ENCODE assay signal across 1 cellular context in the genomic region with DNA sequence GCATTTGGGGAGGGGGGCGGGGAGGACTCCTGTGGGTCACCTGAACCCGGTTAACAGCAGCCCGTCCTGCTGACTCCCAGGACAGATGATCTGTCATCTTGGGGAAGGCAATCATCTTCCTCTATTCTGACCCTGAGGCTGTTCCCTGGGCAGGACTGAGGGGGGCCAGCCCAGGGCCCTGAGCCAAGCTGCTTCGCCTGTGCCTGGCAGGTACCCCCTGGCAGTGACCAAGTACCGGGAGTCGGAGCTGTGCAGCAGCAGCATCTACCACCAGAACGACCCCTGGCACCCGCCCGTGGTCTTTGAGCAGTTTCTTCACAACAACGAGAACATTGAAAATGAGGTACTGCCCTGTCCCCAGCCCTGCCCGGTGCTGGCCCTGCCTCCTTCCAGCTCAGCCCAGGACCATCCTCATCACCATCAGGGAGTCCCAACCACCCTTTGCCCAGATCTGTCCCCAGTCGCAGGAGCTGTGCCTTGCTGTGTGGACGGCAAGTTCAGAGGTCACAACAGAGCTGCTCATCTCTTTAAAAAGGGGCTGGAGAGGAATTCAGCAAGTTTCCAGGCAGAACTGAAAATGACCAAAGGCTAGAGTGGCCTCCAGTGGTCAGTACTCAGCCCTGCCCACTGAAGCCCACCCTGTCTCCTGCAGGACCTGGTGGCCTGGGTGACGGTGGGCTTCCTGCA.
TF ChIP-seq lines count a peak whose summit lies in the region.

No MANE protein-coding gene starts in this region.

TF ChIP-seq in HepG2, 621 proteins besides CTCF, POLR2A, EP300 and RAD21:
- TF ChIP-seq, protein P1, sequence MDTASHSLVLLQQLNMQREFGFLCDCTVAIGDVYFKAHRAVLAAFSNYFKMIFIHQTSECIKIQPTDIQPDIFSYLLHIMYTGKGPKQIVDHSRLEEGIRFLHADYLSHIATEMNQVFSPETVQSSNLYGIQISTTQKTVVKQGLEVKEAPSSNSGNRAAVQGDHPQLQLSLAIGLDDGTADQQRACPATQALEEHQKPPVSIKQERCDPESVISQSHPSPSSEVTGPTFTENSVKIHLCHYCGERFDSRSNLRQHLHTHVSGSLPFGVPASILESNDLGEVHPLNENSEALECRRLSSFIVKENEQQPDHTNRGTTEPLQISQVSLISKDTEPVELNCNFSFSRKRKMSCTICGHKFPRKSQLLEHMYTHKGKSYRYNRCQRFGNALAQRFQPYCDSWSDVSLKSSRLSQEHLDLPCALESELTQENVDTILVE (CRISPR knock-in tag; IDR thresholded peaks at IDR 0.05) = no peak
- no peak for TF ChIP-seq HDAC1 (CRISPR knock-in tag; IDR thresholded peaks at IDR 0.05)
- TF ChIP-seq, protein P2, sequence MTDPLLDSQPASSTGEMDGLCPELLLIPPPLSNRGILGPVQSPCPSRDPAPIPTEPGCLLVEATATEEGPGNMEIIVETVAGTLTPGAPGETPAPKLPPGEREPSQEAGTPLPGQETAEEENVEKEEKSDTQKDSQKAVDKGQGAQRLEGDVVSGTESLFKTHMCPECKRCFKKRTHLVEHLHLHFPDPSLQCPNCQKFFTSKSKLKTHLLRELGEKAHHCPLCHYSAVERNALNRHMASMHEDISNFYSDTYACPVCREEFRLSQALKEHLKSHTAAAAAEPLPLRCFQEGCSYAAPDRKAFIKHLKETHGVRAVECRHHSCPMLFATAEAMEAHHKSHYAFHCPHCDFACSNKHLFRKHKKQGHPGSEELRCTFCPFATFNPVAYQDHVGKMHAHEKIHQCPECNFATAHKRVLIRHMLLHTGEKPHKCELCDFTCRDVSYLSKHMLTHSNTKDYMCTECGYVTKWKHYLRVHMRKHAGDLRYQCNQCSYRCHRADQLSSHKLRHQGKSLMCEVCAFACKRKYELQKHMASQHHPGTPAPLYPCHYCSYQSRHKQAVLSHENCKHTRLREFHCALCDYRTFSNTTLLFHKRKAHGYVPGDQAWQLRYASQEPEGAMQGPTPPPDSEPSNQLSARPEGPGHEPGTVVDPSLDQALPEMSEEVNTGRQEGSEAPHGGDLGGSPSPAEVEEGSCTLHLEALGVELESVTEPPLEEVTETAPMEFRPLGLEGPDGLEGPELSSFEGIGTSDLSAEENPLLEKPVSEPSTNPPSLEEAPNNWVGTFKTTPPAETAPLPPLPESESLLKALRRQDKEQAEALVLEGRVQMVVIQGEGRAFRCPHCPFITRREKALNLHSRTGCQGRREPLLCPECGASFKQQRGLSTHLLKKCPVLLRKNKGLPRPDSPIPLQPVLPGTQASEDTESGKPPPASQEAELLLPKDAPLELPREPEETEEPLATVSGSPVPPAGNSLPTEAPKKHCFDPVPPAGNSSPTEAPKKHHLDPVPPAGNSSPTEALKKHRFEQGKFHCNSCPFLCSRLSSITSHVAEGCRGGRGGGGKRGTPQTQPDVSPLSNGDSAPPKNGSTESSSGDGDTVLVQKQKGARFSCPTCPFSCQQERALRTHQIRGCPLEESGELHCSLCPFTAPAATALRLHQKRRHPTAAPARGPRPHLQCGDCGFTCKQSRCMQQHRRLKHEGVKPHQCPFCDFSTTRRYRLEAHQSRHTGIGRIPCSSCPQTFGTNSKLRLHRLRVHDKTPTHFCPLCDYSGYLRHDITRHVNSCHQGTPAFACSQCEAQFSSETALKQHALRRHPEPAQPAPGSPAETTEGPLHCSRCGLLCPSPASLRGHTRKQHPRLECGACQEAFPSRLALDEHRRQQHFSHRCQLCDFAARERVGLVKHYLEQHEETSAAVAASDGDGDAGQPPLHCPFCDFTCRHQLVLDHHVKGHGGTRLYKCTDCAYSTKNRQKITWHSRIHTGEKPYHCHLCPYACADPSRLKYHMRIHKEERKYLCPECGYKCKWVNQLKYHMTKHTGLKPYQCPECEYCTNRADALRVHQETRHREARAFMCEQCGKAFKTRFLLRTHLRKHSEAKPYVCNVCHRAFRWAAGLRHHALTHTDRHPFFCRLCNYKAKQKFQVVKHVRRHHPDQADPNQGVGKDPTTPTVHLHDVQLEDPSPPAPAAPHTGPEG (CRISPR knock-in tag; IDR thresholded peaks at IDR 0.05) = no peak
- TF ChIP-seq MED13 (CRISPR knock-in tag; IDR thresholded peaks at IDR 0.05) = no peak
- TF ChIP-seq, protein P3, sequence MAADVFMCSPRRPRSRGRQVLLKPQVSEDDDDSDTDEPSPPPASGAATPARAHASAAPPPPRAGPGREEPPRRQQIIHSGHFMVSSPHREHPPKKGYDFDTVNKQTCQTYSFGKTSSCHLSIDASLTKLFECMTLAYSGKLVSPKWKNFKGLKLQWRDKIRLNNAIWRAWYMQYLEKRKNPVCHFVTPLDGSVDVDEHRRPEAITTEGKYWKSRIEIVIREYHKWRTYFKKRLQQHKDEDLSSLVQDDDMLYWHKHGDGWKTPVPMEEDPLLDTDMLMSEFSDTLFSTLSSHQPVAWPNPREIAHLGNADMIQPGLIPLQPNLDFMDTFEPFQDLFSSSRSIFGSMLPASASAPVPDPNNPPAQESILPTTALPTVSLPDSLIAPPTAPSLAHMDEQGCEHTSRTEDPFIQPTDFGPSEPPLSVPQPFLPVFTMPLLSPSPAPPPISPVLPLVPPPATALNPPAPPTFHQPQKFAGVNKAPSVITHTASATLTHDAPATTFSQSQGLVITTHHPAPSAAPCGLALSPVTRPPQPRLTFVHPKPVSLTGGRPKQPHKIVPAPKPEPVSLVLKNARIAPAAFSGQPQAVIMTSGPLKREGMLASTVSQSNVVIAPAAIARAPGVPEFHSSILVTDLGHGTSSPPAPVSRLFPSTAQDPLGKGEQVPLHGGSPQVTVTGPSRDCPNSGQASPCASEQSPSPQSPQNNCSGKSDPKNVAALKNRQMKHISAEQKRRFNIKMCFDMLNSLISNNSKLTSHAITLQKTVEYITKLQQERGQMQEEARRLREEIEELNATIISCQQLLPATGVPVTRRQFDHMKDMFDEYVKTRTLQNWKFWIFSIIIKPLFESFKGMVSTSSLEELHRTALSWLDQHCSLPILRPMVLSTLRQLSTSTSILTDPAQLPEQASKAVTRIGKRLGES (CRISPR knock-in tag; IDR thresholded peaks at IDR 0.05; ENCODE audit: borderline replicate concordance) = no peak
- TF ChIP-seq SMC3 (IDR thresholded peaks at IDR 0.05; ENCODE audit: low read length) = peak; percentile 20; the same call in 1 of the 2 replicates
- no peak for TF ChIP-seq SIX4 (CRISPR knock-in tag; IDR thresholded peaks at IDR 0.05)
- no peak for TF ChIP-seq MEIS2 (CRISPR knock-in tag; IDR thresholded peaks at IDR 0.05)
- TF ChIP-seq, protein P4, sequence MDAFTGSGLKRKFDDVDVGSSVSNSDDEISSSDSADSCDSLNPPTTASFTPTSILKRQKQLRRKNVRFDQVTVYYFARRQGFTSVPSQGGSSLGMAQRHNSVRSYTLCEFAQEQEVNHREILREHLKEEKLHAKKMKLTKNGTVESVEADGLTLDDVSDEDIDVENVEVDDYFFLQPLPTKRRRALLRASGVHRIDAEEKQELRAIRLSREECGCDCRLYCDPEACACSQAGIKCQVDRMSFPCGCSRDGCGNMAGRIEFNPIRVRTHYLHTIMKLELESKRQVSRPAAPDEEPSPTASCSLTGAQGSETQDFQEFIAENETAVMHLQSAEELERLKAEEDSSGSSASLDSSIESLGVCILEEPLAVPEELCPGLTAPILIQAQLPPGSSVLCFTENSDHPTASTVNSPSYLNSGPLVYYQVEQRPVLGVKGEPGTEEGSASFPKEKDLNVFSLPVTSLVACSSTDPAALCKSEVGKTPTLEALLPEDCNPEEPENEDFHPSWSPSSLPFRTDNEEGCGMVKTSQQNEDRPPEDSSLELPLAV (CRISPR knock-in tag; conservative IDR thresholded peaks at IDR 0.05; ENCODE audit: low read depth) = no peak
- TF ChIP-seq RBM39 (IDR thresholded peaks at IDR 0.05; ENCODE audit: low read depth, low read length, poor library complexity, severe bottlenecking) = no peak
- TF ChIP-seq STAT5B (CRISPR knock-in tag; IDR thresholded peaks at IDR 0.05) = no peak
- no peak for TF ChIP-seq ZNF264 (CRISPR knock-in tag; IDR thresholded peaks at IDR 0.05)
- TF ChIP-seq ZNF713 (CRISPR knock-in tag; IDR thresholded peaks at IDR 0.05) = no peak
- no peak for TF ChIP-seq IRX3 (CRISPR knock-in tag; IDR thresholded peaks at IDR 0.05; ENCODE audit: borderline replicate concordance, low read depth)
- no peak for TF ChIP-seq KMT2A (CRISPR knock-in tag; IDR thresholded peaks at IDR 0.05)
- TF ChIP-seq STAG1 (CRISPR knock-in tag; IDR thresholded peaks at IDR 0.05) = peak; percentile 56
